ENCODE assay signal across 17 cellular contexts in the genomic region with DNA sequence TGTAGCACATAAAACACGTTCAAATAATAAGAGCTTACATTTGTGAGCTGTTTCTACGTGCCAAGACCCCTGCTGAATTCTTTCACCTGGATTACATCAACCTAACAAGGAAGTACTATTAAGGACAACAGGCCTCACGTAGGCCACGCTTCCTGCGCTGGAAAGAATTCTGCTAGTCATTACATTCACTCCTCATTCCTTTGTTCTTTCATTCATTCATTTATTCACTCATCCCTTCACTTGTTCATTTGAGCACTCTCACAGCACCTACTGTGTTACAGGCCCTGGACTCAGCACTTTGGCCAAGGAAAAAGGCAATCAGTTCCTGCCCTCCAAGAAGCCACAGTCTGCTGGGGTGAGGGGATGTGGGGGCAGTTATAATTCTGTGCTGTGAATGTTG. TPM values are rescaled to one million over a fixed set of nuclear protein-coding genes. Genes with fewer than 3 reads are reported as not detected.
A peak's percentile ranks its signal among the peaks of the same experiment; 100 is the strongest.
DNase-seq lines count a peak whose midpoint lies in the region; ATAC-seq and TF ChIP-seq lines count a peak whose summit lies in the region.
"Had no signal": no experiment of that assay in that cellular context is flagged by ENCODE, and none has a peak within 500 bp of the region (broad histone marks: within the 10 kb centered on the region; RNA-seq: fewer than 3 reads in every experiment).

No MANE protein-coding gene starts in this region.

- TF ChIP-seq POLR2A in upper lobe of left lung (IDR thresholded peaks at IDR 0.05): no peak

- H3K27ac ChIP-seq in VCaP (peak overlapping the region; percentile 86; the same call in 1 of the 2 replicates), upper lobe of left lung (peak overlapping the region in 2 of 4 donors; percentile 54 to 58)
- H3K27ac ChIP-seq: 22Rv1, SJSA1 had no signal

- no peak for ATAC-seq in natural killer cell
- ATAC-seq in upper lobe of left lung (ENCODE audit: low FRiP score in 2 of 2): no peak
- no peak for ATAC-seq in GM19395 (IDR thresholded peaks at IDR 0.05; ENCODE audit: unreplicated experiment)

- H3K36me3 ChIP-seq in upper lobe of left lung: no peaks in the 10 kb centered on the region
- H3K36me3 ChIP-seq: SJSA1 had no signal

- TF ChIP-seq CTCF in CD14-positive monocyte (IDR thresholded peaks at IDR 0.05) (no peak), VCaP (conservative IDR thresholded peaks at IDR 0.05) (no peak), natural killer cell (IDR thresholded peaks at IDR 0.05) (no peak), chondrocyte (IDR thresholded peaks at IDR 0.05) (no peak), upper lobe of left lung (IDR thresholded peaks at IDR 0.05) (no peak)

- TF ChIP-seq EP300 in upper lobe of left lung (IDR thresholded peaks at IDR 0.05): no peak

- no peaks in the 10 kb centered on the region for H3K9me3 ChIP-seq in upper lobe of left lung
- H3K9me3 ChIP-seq: Caco-2, SJSA1 had no signal

- H3K4me1 Mint-ChIP-seq in T-helper 1 cell treated with Interleukin-12 subunit alpha and Interleukin-12 subunit beta and Interleukin-4 antibody, amounts not matched to agents 30 μg/mL and 1 μg/mL, for 36 hours (ENCODE audit: low read depth): peaks cover 7% of the 10 kb centered on the region
- H3K4me1 Mint-ChIP-seq in CD14-positive monocyte (peaks cover 61% of the 10 kb centered on the region), natural killer cell (peaks cover 30 to 49% of the 10 kb centered on the region in 2 donors), chondrocyte (ENCODE audit: low read depth) (no peaks in the 10 kb centered on the region)
- H3K4me1 Mint-ChIP-seq: CD4-positive, CD25-positive, alpha-beta regulatory T cell had no signal

- H3K4me3 Mint-ChIP-seq in T-helper 1 cell treated with Interleukin-12 subunit alpha and Interleukin-12 subunit beta and Interleukin-4 antibody, amounts not matched to agents 30 μg/mL and 1 μg/mL, for 36 hours: no peak overlapping the region
- H3K4me3 Mint-ChIP-seq in CD14-positive monocyte: no peak overlapping the region
- peak overlapping the region; percentile 55 for H3K4me3 Mint-ChIP-seq in natural killer cell
- no peak overlapping the region for H3K4me3 Mint-ChIP-seq in chondrocyte (ENCODE audit: unreplicated experiment)
- H3K4me3 Mint-ChIP-seq: CD4-positive, CD25-positive, alpha-beta regulatory T cell had no signal

- intact Hi-C loops in CD14-positive monocyte (cut with micrococcal nuclease) (no loop called here), natural killer cell (cut with micrococcal nuclease) (no loop called here)

- no peak overlapping the region for H3K4me3 ChIP-seq in upper lobe of left lung
- H3K4me3 ChIP-seq: SJSA1 had no signal

- peak overlapping the region; percentile 59 for H3K27ac Mint-ChIP-seq in T-helper 1 cell treated with Interleukin-12 subunit alpha and Interleukin-12 subunit beta and Interleukin-4 antibody, amounts not matched to agents 30 μg/mL and 1 μg/mL, for 36 hours
- H3K27ac Mint-ChIP-seq in CD14-positive monocyte: peak overlapping the region; percentile 90 to 97 (median 96)
- peak overlapping the region in 1 of 2 donors; percentile 42 for H3K27ac Mint-ChIP-seq in natural killer cell
- no peak overlapping the region for H3K27ac Mint-ChIP-seq in chondrocyte (ENCODE audit: unreplicated experiment)
- H3K27ac Mint-ChIP-seq: CD4-positive, CD25-positive, alpha-beta regulatory T cell had no signal

- H3K27me3 Mint-ChIP-seq in T-helper 1 cell treated with Interleukin-12 subunit alpha and Interleukin-12 subunit beta and Interleukin-4 antibody, amounts not matched to agents 30 μg/mL and 1 μg/mL, for 36 hours (ENCODE audit: low read depth): no peaks in the 10 kb centered on the region
- H3K27me3 Mint-ChIP-seq in CD14-positive monocyte (ENCODE audit: low read depth in 3 of 3) (peaks cover 0 to 2% (median 0%) of the 10 kb centered on the region in 3 donors), natural killer cell (ENCODE audit: low read depth in 2 of 2) (no peaks in the 10 kb centered on the region), chondrocyte (ENCODE audit: low read depth) (peaks cover 7% of the 10 kb centered on the region)
- H3K27me3 Mint-ChIP-seq: CD4-positive, CD25-positive, alpha-beta regulatory T cell had no signal

- DNase-seq in T-helper 1 cell (no peak), CD14-positive monocyte (ENCODE audit: low spot score) (no peak), natural killer cell (no peak), chondrocyte (ENCODE audit: low spot score) (no peak), upper lobe of left lung (no peak)
- DNase-seq: Caco-2; CD4-positive, CD25-positive, alpha-beta regulatory T cell; HCEC 1CT; NCI-H1436; NCI-H1930; NCI-H345; NCI-H526 had no signal

- H3K9me3 Mint-ChIP-seq in T-helper 1 cell treated with Interleukin-12 subunit alpha and Interleukin-12 subunit beta and Interleukin-4 antibody, amounts not matched to agents 30 μg/mL and 1 μg/mL, for 36 hours: no peaks in the 10 kb centered on the region
- no peaks in the 10 kb centered on the region for H3K9me3 Mint-ChIP-seq in CD14-positive monocyte
- H3K9me3 Mint-ChIP-seq in natural killer cell: no peaks in the 10 kb centered on the region
- H3K9me3 Mint-ChIP-seq in chondrocyte (ENCODE audit: low read depth): no peaks in the 10 kb centered on the region
- H3K9me3 Mint-ChIP-seq: CD4-positive, CD25-positive, alpha-beta regulatory T cell had no signal

- no peaks in the 10 kb centered on the region for H3K27me3 ChIP-seq in upper lobe of left lung
- H3K27me3 ChIP-seq: SJSA1 had no signal

- H3K4me1 ChIP-seq in upper lobe of left lung: peaks cover 0 to 5% (median 2%) of the 10 kb centered on the region in 4 donors
- H3K4me1 ChIP-seq: Caco-2, SJSA1 had no signal

- WGBS in upper lobe of left lung, 2 donors: 76 to 82% methylated on average over 5 of the region's 5 CpGs

- H3K36me3 Mint-ChIP-seq in T-helper 1 cell treated with Interleukin-12 subunit alpha and Interleukin-12 subunit beta and Interleukin-4 antibody, amounts not matched to agents 30 μg/mL and 1 μg/mL, for 36 hours (ENCODE audit: low read depth): peaks cover 4% of the 10 kb centered on the region
- peaks cover 15 to 52% of the 10 kb centered on the region in 2 donors for H3K36me3 Mint-ChIP-seq in CD14-positive monocyte
- H3K36me3 Mint-ChIP-seq in natural killer cell: no peaks in the 10 kb centered on the region
- H3K36me3 Mint-ChIP-seq in chondrocyte (ENCODE audit: low read depth): no peaks in the 10 kb centered on the region
- H3K36me3 Mint-ChIP-seq: CD4-positive, CD25-positive, alpha-beta regulatory T cell had no signal

RNA-seq across cellular contexts. Expression of gene TESC, which starts 28.2 kb away (rescaled TPM):
- 100 to 1,000 TPM; 105 to 138 TPM for polyA plus RNA-seq in CD14-positive monocyte
- 10 to 100 TPM; 21.7 to 30.8 (median 26.2) TPM for total RNA-seq in natural killer cell
- total RNA-seq in chondrocyte: not detected in 3 replicates
- 10 to 100 TPM in 2 of 6 donors, 1 to 10 TPM in 4; 2.0 to 13.6 (median 7.2) TPM for total RNA-seq in upper lobe of left lung
- total RNA-seq: SJSA1 had no signal
